Comparison of ENCODE assay signal across 8 cellular contexts in genomic region chrX:153763989-153764755, GRCh38. TPM values are rescaled to one million over a fixed set of nuclear protein-coding genes. Genes with fewer than 3 reads are reported as not detected.
DNase-seq lines count a peak whose midpoint lies in the region; ATAC-seq and TF ChIP-seq lines count a peak whose summit lies in the region.

PLXNB3 (plus strand) TSS chrX:153764249; CDS start chrX:153765536, 1,287 bp downstream.

- no peak within 1 kb of the TSS for H3K27ac Mint-ChIP-seq in WTC11

- in situ Hi-C loops in T47D (cut with HindIII; ENCODE audit: low pct_unique_long_range_greater_than_20kb, low sequenced_read_pairs) = no loop called here

- DNase-seq in NCI-H2029 treated with DMSO at 0.1 percent for 48 hours (lab: John Stamatoyannopoulos, UW) (peak; percentile 40), WTC11 (ENCODE audit: low spot score) (peak; percentile 82), T47D (ENCODE audit: low read depth in 1 of 2, low spot score in 1 of 2) (peak; percentile 72 to 85), inferior parietal cortex (ENCODE audit: extremely low spot score) (peak; percentile 73)
- DNase-seq in stimulated activated CD4-positive, alpha-beta T cell treated with anti-CD3 and anti-CD28 coated beads, Interleukin-12 subunit alpha, Interleukin-12 subunit beta, amount 100 ng/mL, for 4 hours = peak; percentile 75

- peaks cover 3% of the 10 kb centered on the region; the same call in 1 of the 2 replicates for H3K4me1 Mint-ChIP-seq in WTC11

- no peaks in the 10 kb centered on the region for H3K36me3 Mint-ChIP-seq in WTC11

- no peaks in the 10 kb centered on the region for H3K27me3 Mint-ChIP-seq in WTC11 (ENCODE audit: low read depth)

- ATAC-seq in GM21717 (IDR thresholded peaks at IDR 0.05; ENCODE audit: unreplicated experiment) (peak; percentile 55), WTC11 (peak; percentile 88), HG03135 (IDR thresholded peaks at IDR 0.05; ENCODE audit: unreplicated experiment) (no peak)

- CTCF ChIA-PET in WTC11 (lab: Charles Lee) = interaction anchor here (0.6 to 1.6 kb wide), 2 partner anchors 17 to 183 kb away, joined by 3 to 5 read pairs; no protein-coding TSS in a partner anchor

- no peak within 1 kb of the TSS for H3K4me3 Mint-ChIP-seq in WTC11

- no peaks in the 10 kb centered on the region for H3K9me3 Mint-ChIP-seq in WTC11

- peak; percentile 90 for TF ChIP-seq CTCF in C4-2B (conservative IDR thresholded peaks at IDR 0.05)
- TF ChIP-seq CTCF in WTC11 (IDR thresholded peaks at IDR 0.05) = peak; percentile 59; the same call in 1 of the 2 replicates

- POLR2A ChIA-PET in WTC11 (lab: Charles Lee) = no interaction called here

- H3K27ac ChIP-seq in C4-2B = peak within 1 kb of the TSS; percentile 97

TF ChIP-seq in WTC11, 78 proteins besides CTCF, POLR2A, EP300 and RAD21:
- TF ChIP-seq ZBTB43 (CRISPR knock-in tag; IDR thresholded peaks at IDR 0.05) (no peak), FOXP4 (CRISPR knock-in tag; IDR thresholded peaks at IDR 0.05) (no peak), SP1 (CRISPR knock-in tag; conservative IDR thresholded peaks at IDR 0.05) (0 out of 2 replicates have a peak, but pooled peaks have one; percentile 17), HMGXB4 (CRISPR knock-in tag; IDR thresholded peaks at IDR 0.05) (peak; percentile 44; the same call in 1 of the 2 replicates), MAX (CRISPR knock-in tag; IDR thresholded peaks at IDR 0.05) (0 out of 2 replicates have a peak, but pooled peaks have one; percentile 27), ZMAT4 (CRISPR knock-in tag; IDR thresholded peaks at IDR 0.05) (no peak)

RNA-seq across cellular contexts. Expression of gene PLXNB3, which starts in this region (rescaled TPM):
- 2.5 to 4.2 TPM (median 2.9 TPM) in 3 replicates for total RNA-seq in WTC11 (2021)
